9 cellular contexts compared by ENCODE assay signal in the genomic region with DNA sequence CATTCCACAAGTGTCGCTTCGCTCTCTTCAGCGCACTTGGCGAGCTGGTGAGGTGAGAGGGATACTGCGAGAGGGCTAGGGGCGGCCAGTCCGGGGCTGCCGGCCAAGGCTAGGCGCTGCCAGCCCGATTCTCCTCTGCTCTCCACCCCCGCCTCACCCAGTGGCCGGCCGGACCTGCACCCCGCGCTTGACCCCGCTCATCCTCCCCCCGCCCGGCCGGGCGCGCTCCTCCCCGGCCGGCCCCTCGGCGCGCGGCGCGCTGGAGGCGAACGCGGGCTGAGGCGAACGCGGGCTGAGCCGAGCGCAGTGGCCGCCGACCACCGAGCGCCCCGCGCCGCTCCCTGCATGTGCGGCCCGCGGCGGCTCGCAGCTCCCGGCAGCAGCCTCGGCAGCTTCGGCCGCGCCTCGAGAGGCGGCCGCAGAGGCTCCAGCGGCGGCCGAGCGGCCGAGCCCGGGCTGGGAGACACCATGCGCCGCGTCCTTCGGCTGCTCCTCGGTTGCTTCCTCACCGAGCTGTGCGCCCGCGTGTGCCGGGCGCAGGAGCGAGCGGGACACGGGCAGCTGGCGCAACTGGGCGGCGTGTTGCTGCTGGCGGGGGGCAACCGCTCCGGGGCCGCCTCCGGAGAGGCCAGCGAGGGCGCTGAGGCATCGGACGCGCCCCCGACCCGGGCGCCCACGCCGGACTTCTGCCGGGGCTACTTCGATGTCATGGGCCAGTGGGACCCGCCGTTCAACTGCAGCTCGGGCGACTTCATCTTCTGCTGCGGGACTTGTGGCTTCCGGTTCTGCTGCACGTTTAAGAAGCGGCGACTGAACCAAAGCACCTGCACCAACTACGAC. TPM values are rescaled to one million over a fixed set of nuclear protein-coding genes. Genes with fewer than 3 reads are reported as not detected.
DNase-seq lines count a peak whose midpoint lies in the region; ATAC-seq and TF ChIP-seq lines count a peak whose summit lies in the region.
"Had no signal": no experiment of that assay in that cellular context is flagged by ENCODE, and none has a peak within 500 bp of the region (broad histone marks: within the 10 kb centered on the region; RNA-seq: fewer than 3 reads in every experiment).

A gene (plus strand): TSS at position 2 of the 840 bp plus-strand sequence.

- H3K27ac ChIP-seq in GM23338 (ENCODE audit: low read depth): no peak within 1 kb of the TSS

- H3K9me2 ChIP-seq in GM23338 (ENCODE audit: insufficient read depth): no peaks in the 10 kb centered on the region

- peaks cover 60% of the 10 kb centered on the region for H3K4me1 ChIP-seq in GM23338 (ENCODE audit: insufficient read depth)

- H2AFZ ChIP-seq in GM23338: peak within 1 kb of the TSS; percentile 93

- H3F3A ChIP-seq in GM23338 (replicated peaks; ENCODE audit: low read depth): no peaks in the 10 kb centered on the region; the same call in 1 of the 2 replicates

- H3K4me1 Mint-ChIP-seq in GM23338 (peaks cover 53% of the 10 kb centered on the region), neural crest cell (no peaks in the 10 kb centered on the region)

- peak; percentile 50 for DNase-seq in ACHN
- DNase-seq in GM23338 (ENCODE audit: low spot score): peak; percentile 48
- DNase-seq in dermis blood vessel endothelial cell: peak; percentile 6
- DNase-seq in neural crest cell (ENCODE audit: low read depth, low spot score): peak; percentile 3
- DNase-seq in GM13977 (ENCODE audit: low spot score): no peak
- DNase-seq in GM20000 (ENCODE audit: low spot score): no peak
- no peak for DNase-seq in activated CD8-positive, alpha-beta memory T cell treated with anti-CD3 and anti-CD28 coated beads for 24 hours
- DNase-seq: GF-D8 had no signal

- H3K27me3 Mint-ChIP-seq in GM23338 (ENCODE audit: insufficient read depth, low read depth, poor library complexity): peaks cover 27% of the 10 kb centered on the region
- H3K27me3 Mint-ChIP-seq in neural crest cell (ENCODE audit: low read depth): peaks cover 91% of the 10 kb centered on the region

- H3K79me2 ChIP-seq in GM23338 (replicated peaks; ENCODE audit: insufficient read depth): peaks cover 59% of the 10 kb centered on the region

- no peaks in the 10 kb centered on the region for H3K36me3 ChIP-seq in GM23338 (ENCODE audit: insufficient read depth)

- H3K36me3 Mint-ChIP-seq in GM23338 (ENCODE audit: low read depth): peaks cover 9% of the 10 kb centered on the region; the same call in 2 of the 3 replicates
- H3K36me3 Mint-ChIP-seq in neural crest cell (ENCODE audit: low read depth): no peaks in the 10 kb centered on the region

- in situ Hi-C loops in ACHN (cut with HindIII; ENCODE audit: low pct_ligation_motif_present, low pct_unique_long_range_greater_than_20kb, low sequenced_read_pairs) (no loop called here), GM13977 (cut with MboI; ENCODE audit: low pct_unique_long_range_greater_than_20kb, low sequenced_read_pairs, unreplicated experiment) (no loop called here)

- H3K4me2 ChIP-seq in GM23338: peak within 1 kb of the TSS; percentile 98

- peak within 1 kb of the TSS; percentile 99 for H3K4me3 ChIP-seq in GM23338

- H3K4me3 Mint-ChIP-seq in GM23338 (peak within 1 kb of the TSS; percentile 96), neural crest cell (peak within 1 kb of the TSS; percentile 81)

- H3K27ac Mint-ChIP-seq in GM23338: no peak within 1 kb of the TSS; the same call in 1 of the 2 replicates
- no peak within 1 kb of the TSS for H3K27ac Mint-ChIP-seq in neural crest cell (ENCODE audit: unreplicated experiment)

- peaks cover 17% of the 10 kb centered on the region for H3K27me3 ChIP-seq in GM23338 (ENCODE audit: insufficient read depth)

- H3K9me3 Mint-ChIP-seq in GM23338 (no peaks in the 10 kb centered on the region), neural crest cell (no peaks in the 10 kb centered on the region)

- TF ChIP-seq CTCF in GM23338 (conservative IDR thresholded peaks at IDR 0.05; ENCODE audit: low read depth in 2 of 2) (no peak), neural crest cell (conservative IDR thresholded peaks at IDR 0.05) (no peak), GM13977 (IDR thresholded peaks at IDR 0.05; ENCODE audit: extremely low read depth, insufficient read depth, missing control alignments) (no peak), GM20000 (IDR thresholded peaks at IDR 0.05; ENCODE audit: extremely low read depth, missing control alignments) (no peak)

- ATAC-seq in GM23338 (peak; percentile 16), HG03280 (IDR thresholded peaks at IDR 0.05; ENCODE audit: unreplicated experiment) (no peak)

- H4K20me1 ChIP-seq in GM23338 (replicated peaks; ENCODE audit: insufficient read depth): peaks cover 23% of the 10 kb centered on the region

TF ChIP-seq in GM23338, 12 proteins besides CTCF, POLR2A, EP300 and RAD21 (continues in another document):
- no peak for TF ChIP-seq JUNB (IDR thresholded peaks at IDR 0.05; ENCODE audit: unreplicated experiment)
- TF ChIP-seq, protein P1, sequence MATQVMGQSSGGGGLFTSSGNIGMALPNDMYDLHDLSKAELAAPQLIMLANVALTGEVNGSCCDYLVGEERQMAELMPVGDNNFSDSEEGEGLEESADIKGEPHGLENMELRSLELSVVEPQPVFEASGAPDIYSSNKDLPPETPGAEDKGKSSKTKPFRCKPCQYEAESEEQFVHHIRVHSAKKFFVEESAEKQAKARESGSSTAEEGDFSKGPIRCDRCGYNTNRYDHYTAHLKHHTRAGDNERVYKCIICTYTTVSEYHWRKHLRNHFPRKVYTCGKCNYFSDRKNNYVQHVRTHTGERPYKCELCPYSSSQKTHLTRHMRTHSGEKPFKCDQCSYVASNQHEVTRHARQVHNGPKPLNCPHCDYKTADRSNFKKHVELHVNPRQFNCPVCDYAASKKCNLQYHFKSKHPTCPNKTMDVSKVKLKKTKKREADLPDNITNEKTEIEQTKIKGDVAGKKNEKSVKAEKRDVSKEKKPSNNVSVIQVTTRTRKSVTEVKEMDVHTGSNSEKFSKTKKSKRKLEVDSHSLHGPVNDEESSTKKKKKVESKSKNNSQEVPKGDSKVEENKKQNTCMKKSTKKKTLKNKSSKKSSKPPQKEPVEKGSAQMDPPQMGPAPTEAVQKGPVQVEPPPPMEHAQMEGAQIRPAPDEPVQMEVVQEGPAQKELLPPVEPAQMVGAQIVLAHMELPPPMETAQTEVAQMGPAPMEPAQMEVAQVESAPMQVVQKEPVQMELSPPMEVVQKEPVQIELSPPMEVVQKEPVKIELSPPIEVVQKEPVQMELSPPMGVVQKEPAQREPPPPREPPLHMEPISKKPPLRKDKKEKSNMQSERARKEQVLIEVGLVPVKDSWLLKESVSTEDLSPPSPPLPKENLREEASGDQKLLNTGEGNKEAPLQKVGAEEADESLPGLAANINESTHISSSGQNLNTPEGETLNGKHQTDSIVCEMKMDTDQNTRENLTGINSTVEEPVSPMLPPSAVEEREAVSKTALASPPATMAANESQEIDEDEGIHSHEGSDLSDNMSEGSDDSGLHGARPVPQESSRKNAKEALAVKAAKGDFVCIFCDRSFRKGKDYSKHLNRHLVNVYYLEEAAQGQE (IDR thresholded peaks at IDR 0.05; ENCODE audit: unreplicated experiment): no peak
- no peak for TF ChIP-seq CREB1 (CRISPR knock-in tag; IDR thresholded peaks at IDR 0.05; ENCODE audit: low read depth)

RNA-seq across cellular contexts. Expression of the gene that starts here (rescaled TPM):
- 40.4 and 45.6 TPM in 2 replicates for total RNA-seq in GM23338 (2014; rRNA removed; shearing (Covaris generic))
- polyA plus RNA-seq in GM23338 (2016; fragmentation: Nextera tagmentation; extraction: Ambion mirVana): 7.5 and 10.4 TPM in 2 replicates
- total RNA-seq in dermis blood vessel endothelial cell (0.17 and 0.19 TPM in 2 replicates), neural crest cell (0.75 and 1.3 TPM in 2 replicates)

Comparison
In these comparisons a context has a peak if more than half of its experiments do, and no peak if none do; other contexts are left out.
1. RNA of the gene that starts here (total RNA-seq): 40.4 to 45.6 TPM in GM23338; 0.75 to 1.3 TPM in neural crest cell and 0.17 to 0.19 TPM in dermis blood vessel endothelial cell; every median in the first group is over 10 times any median in the second.
2. Peak in DNase-seq in dermis blood vessel endothelial cell; RNA of the gene not detected or under 1 TPM.
3. DNase-seq: peak in ACHN (single experiment), GM23338 (single experiment) and neural crest cell (single experiment); none in GM13977 (single experiment), GM20000 (single experiment) and activated CD8-positive, alpha-beta memory T cell treated with anti-CD3 and anti-CD28 coated beads for 24 hours (single experiment).